In genomic region chr3:156888576-156888975, GRCh38 we compare ENCODE assay signal across 14 cellular contexts.
"Had no signal": no experiment of that assay in that cellular context is flagged by ENCODE, and none has a peak within 500 bp of the region (broad histone marks: within the 10 kb centered on the region; RNA-seq: fewer than 3 reads in every experiment).

No MANE protein-coding gene starts in this region.

- H3K27me3 Mint-ChIP-seq: stimulated activated naive CD8-positive, alpha-beta T cell treated with anti-CD3 and anti-CD28 coated beads, Interleukin-15, Interleukin-2, amounts not matched to agents 100 ng/mL and 50 ng/mL, for 24 hours had no signal

- H3K4me3 ChIP-seq: esophagus squamous epithelium, gastrocnemius medialis, SJSA1, spleen had no signal

- H3K27me3 ChIP-seq: esophagus squamous epithelium, gastrocnemius medialis, SJSA1, spleen had no signal

- H3K4me3 Mint-ChIP-seq: natural killer cell; stimulated activated naive CD8-positive, alpha-beta T cell treated with anti-CD3 and anti-CD28 coated beads, Interleukin-15, Interleukin-2, amounts not matched to agents 100 ng/mL and 50 ng/mL, for 24 hours had no signal

- H3K36me3 ChIP-seq: esophagus squamous epithelium, gastrocnemius medialis, SJSA1, spleen had no signal

- DNase-seq: activated CD4-positive, alpha-beta T cell treated with anti-CD3 and anti-CD28 coated beads, Interleukin-2, amount 50 U/mL, for 1 hour; activated naive CD4-positive, alpha-beta T cell; anterior cingulate cortex; esophagus squamous epithelium; gastrocnemius medialis; natural killer cell; occipital lobe; spleen; T-helper 9 cell had no signal

- FAIRE-seq: islet of Langerhans had no signal

- H3K27ac Mint-ChIP-seq: natural killer cell; stimulated activated naive CD8-positive, alpha-beta T cell treated with anti-CD3 and anti-CD28 coated beads, Interleukin-15, Interleukin-2, amounts not matched to agents 100 ng/mL and 50 ng/mL, for 24 hours had no signal

- H3K27ac ChIP-seq: esophagus squamous epithelium, gastrocnemius medialis, SJSA1, spleen had no signal

- H3K4me1 Mint-ChIP-seq: natural killer cell had no signal

- H3K9me3 ChIP-seq: SJSA1 had no signal

- H3K4me1 ChIP-seq: esophagus squamous epithelium, gastrocnemius medialis, SJSA1, spleen had no signal

- ATAC-seq: gastrocnemius medialis, left lobe of liver, natural killer cell, sciatic nerve had no signal
